Comparison of ENCODE assay signal across 1 cellular context in the genomic region with DNA sequence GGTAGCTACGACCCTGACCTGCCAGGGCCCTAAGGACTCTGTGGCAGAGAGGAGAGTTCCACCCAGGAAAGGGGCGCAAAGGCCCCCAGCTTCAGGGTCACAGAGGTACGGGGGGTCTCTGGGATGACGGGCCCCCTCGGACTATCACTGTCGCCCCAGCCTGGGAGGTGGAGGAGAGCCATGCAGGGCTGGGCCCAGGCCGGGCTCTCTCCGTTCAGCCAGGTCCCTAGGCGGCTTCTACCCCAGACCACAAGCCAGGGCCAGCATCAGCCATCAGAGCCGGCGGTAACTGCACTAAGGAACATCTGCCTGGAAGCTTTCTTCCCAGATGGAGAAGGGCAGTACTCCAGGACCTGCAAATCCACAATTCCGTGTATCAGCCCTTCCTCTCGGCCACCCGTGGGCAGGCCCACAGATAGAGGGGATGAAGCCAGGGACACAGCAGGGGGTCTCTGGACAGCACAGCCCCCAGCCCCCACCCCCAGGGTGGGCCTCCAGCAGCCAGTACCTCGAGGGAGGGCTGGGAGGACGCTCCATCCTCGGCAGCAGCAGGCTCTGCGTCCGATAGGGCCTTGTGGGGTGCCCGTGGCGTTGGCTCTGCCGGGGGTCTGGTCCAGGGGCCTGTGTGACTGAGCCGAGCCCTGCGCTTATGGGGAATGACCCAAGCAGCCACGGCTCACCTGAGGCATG.
TF ChIP-seq lines count a peak whose summit lies in the region.

No MANE protein-coding gene starts in this region.

TF ChIP-seq in K562, 482 proteins besides CTCF, POLR2A, EP300 and RAD21:
- TF ChIP-seq PCBP1 (IDR thresholded peaks at IDR 0.05; ENCODE audit: low read depth, low read length, poor library complexity, severe bottlenecking) (no peak), MIER1 (IDR thresholded peaks at IDR 0.05; ENCODE audit: low read depth) (no peak), ZBTB7A (IDR thresholded peaks at IDR 0.05; ENCODE audit: borderline replicate concordance, control insufficient read depth, low read depth, low read length) (0 out of 2 replicates have a peak, but pooled peaks have one; percentile 15), MYBL2 (IDR thresholded peaks at IDR 0.05; ENCODE audit: low read depth) (no peak), MYBL2 (CRISPR knock-in tag; IDR thresholded peaks at IDR 0.05; ENCODE audit: borderline replicate concordance) (no peak), POLR2G (IDR thresholded peaks at IDR 0.05; ENCODE audit: low read depth, low read length) (0 out of 2 replicates have a peak, but pooled peaks have one; percentile 9)
- TF ChIP-seq, protein P1, sequence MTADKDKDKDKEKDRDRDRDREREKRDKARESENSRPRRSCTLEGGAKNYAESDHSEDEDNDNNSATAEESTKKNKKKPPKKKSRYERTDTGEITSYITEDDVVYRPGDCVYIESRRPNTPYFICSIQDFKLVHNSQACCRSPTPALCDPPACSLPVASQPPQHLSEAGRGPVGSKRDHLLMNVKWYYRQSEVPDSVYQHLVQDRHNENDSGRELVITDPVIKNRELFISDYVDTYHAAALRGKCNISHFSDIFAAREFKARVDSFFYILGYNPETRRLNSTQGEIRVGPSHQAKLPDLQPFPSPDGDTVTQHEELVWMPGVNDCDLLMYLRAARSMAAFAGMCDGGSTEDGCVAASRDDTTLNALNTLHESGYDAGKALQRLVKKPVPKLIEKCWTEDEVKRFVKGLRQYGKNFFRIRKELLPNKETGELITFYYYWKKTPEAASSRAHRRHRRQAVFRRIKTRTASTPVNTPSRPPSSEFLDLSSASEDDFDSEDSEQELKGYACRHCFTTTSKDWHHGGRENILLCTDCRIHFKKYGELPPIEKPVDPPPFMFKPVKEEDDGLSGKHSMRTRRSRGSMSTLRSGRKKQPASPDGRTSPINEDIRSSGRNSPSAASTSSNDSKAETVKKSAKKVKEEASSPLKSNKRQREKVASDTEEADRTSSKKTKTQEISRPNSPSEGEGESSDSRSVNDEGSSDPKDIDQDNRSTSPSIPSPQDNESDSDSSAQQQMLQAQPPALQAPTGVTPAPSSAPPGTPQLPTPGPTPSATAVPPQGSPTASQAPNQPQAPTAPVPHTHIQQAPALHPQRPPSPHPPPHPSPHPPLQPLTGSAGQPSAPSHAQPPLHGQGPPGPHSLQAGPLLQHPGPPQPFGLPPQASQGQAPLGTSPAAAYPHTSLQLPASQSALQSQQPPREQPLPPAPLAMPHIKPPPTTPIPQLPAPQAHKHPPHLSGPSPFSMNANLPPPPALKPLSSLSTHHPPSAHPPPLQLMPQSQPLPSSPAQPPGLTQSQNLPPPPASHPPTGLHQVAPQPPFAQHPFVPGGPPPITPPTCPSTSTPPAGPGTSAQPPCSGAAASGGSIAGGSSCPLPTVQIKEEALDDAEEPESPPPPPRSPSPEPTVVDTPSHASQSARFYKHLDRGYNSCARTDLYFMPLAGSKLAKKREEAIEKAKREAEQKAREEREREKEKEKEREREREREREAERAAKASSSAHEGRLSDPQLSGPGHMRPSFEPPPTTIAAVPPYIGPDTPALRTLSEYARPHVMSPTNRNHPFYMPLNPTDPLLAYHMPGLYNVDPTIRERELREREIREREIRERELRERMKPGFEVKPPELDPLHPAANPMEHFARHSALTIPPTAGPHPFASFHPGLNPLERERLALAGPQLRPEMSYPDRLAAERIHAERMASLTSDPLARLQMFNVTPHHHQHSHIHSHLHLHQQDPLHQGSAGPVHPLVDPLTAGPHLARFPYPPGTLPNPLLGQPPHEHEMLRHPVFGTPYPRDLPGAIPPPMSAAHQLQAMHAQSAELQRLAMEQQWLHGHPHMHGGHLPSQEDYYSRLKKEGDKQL (CRISPR knock-in tag; IDR thresholded peaks at IDR 0.05; ENCODE audit: borderline replicate concordance), result no peak
TF ChIP-seq in K562: peak in this region for 2.
